Comparison of ENCODE assay signal across 2 cellular contexts in genomic region chr17:79597996-79598557, GRCh38.
TF ChIP-seq lines count a peak whose summit lies in the region.

No MANE protein-coding gene starts in this region.

TF ChIP-seq in HEK293, 187 proteins besides CTCF, POLR2A, EP300 and RAD21 (continued from another document):
- TF ChIP-seq ZBTB10 (tag by site-specific recombination; IDR thresholded peaks at IDR 0.05) (no peak), ZSCAN4 (tag by site-specific recombination; IDR thresholded peaks at IDR 0.05) (peak; percentile 73), ZNF548 (tag by site-specific recombination; IDR thresholded peaks at IDR 0.05) (no peak), ZBTB26 (tag by site-specific recombination; optimal IDR thresholded peaks at IDR 0.05) (peak; percentile 17), SCRT2 (tag by site-specific recombination; IDR thresholded peaks at IDR 0.05) (peak; percentile 83)

TF ChIP-seq in K562, 482 proteins besides CTCF, POLR2A, EP300 and RAD21:
- TF ChIP-seq MAX (CRISPR knock-in tag; IDR thresholded peaks at IDR 0.05) (peak; percentile 44; the same call in 1 of the 2 replicates), DNMT1 (IDR thresholded peaks at IDR 0.05) (no peak), KDM1A (IDR thresholded peaks at IDR 0.05) (peak in 1 of 2 experiments; percentile 48; a peak in 1 of 4 replicates), HNRNPK (IDR thresholded peaks at IDR 0.05; ENCODE audit: low read depth, low read length, poor library complexity, severe bottlenecking) (no peak)
